13 cellular contexts compared by ENCODE assay signal in the genomic region with DNA sequence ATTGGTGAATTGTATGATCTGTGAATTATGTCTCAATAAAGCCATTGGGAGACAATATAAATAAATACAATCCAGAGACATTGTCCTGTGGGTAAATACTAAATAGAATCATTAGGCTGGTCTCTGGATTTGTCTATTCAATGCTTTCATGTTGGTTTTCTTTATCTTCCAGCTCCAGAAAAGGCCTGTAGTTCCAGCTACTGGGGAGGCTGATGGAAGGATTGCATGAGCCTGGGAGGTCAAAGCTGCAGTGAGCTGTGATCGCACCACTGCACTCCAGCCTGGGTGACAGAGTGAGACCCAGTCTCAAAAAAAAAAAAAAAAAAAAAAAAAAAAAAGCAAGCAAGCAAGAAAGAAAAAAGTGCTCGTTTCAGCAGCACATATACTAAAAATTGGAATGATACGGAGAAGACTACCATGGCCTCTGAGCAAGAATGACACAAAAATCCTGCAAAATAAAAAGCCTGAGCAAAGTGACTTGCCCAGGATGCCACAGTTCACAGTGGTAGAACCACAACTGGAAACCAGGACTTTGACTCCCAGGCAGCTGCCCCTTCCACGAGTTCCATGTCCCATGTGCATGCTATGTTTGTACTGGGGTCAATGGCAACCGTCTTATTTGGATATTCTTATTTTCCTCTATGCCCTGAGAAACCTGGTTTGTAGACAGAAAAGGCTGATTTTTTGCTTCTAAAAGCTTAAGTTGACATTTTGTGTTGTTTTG. TPM values are rescaled to one million over a fixed set of nuclear protein-coding genes. Genes with fewer than 3 reads are reported as not detected.
DNase-seq lines count a peak whose midpoint lies in the region; ATAC-seq and TF ChIP-seq lines count a peak whose summit lies in the region.
"Had no signal": no experiment of that assay in that cellular context is flagged by ENCODE, and none has a peak within 500 bp of the region (broad histone marks: within the 10 kb centered on the region; RNA-seq: fewer than 3 reads in every experiment).

No MANE protein-coding gene starts in this region.

- peak overlapping the region; percentile 93 for H3K4me2 ChIP-seq in DOHH2 (ENCODE audit: low read length)

- TF ChIP-seq CTCF in DOHH2 (IDR thresholded peaks at IDR 0.05; ENCODE audit: low read depth, low read length, poor library complexity, severe bottlenecking) (no peak), BE2C (IDR thresholded peaks at IDR 0.05; ENCODE audit: low read depth, low read length) (no peak)

- no peak for DNase-seq in BE2C
- no peak for DNase-seq in activated effector memory CD4-positive, alpha-beta T cell treated with Interleukin-2 at 50 U/mL for 16 hours
- DNase-seq: C1 segment of cervical spinal cord, gastrocnemius medialis, midbrain, NCI-H187 treated with DMSO at 0.1 percent for 48 hours, Right ventricle myocardium superior had no signal

- peaks cover 2% of the 10 kb centered on the region; the same call in 1 of the 2 replicates for H3K36me3 ChIP-seq in DOHH2 (ENCODE audit: control insufficient read depth, low read length)
- no peaks in the 10 kb centered on the region for H3K36me3 ChIP-seq in mesodermal cell (ENCODE audit: control insufficient read depth, insufficient read depth, low read length)
- H3K36me3 ChIP-seq in BE2C: no peaks in the 10 kb centered on the region
- H3K36me3 ChIP-seq: gastrocnemius medialis had no signal

- H3K27ac ChIP-seq in DOHH2 (ENCODE audit: low read depth, low read length) (peak overlapping the region; percentile 98), mesodermal cell (ENCODE audit: low read depth, low read length, severe bottlenecking) (peak overlapping the region; percentile 76)

- no peaks in the 10 kb centered on the region for H3K27me3 ChIP-seq in DOHH2 (ENCODE audit: control insufficient read depth, low read length)
- H3K27me3 ChIP-seq in BE2C: peaks cover 5% of the 10 kb centered on the region
- H3K27me3 ChIP-seq: gastrocnemius medialis had no signal

- H3K9me3 ChIP-seq in DOHH2 (ENCODE audit: control insufficient read depth, insufficient read depth, low read length) (no peaks in the 10 kb centered on the region), mesodermal cell (ENCODE audit: control insufficient read depth, low read length) (no peaks in the 10 kb centered on the region), BE2C (no peaks in the 10 kb centered on the region; the same call in 1 of the 2 replicates)
- H3K9me3 ChIP-seq: gastrocnemius medialis had no signal

- peak overlapping the region; percentile 71 for H3K4me3 ChIP-seq in DOHH2 (ENCODE audit: low read length)
- H3K4me3 ChIP-seq in mesodermal cell (ENCODE audit: extremely low read depth, insufficient read depth, low read length, poor library complexity, severe bottlenecking): no peak overlapping the region
- H3K4me3 ChIP-seq in BE2C (ENCODE audit: low read depth, low read length): no peak overlapping the region
- H3K4me3 ChIP-seq: gastrocnemius medialis had no signal

- ATAC-seq in GM21737 (IDR thresholded peaks at IDR 0.05; ENCODE audit: unreplicated experiment): peak; percentile 17
- peak; percentile 3 for ATAC-seq in HG03457 (IDR thresholded peaks at IDR 0.05; ENCODE audit: unreplicated experiment)
- ATAC-seq in HG02623 (IDR thresholded peaks at IDR 0.05; ENCODE audit: unreplicated experiment): no peak
- ATAC-seq in GM21825 (IDR thresholded peaks at IDR 0.05; ENCODE audit: unreplicated experiment): no peak

- H3F3A ChIP-seq in DOHH2 (ENCODE audit: control insufficient read depth, insufficient read depth): peaks cover 23% of the 10 kb centered on the region

- no peaks in the 10 kb centered on the region for H3K9me2 ChIP-seq in DOHH2 (replicated peaks; ENCODE audit: control insufficient read depth, low read length)

- H4K20me1 ChIP-seq in DOHH2 (ENCODE audit: control insufficient read depth, insufficient read depth, low read depth, low read length): no peaks in the 10 kb centered on the region

- H3K79me2 ChIP-seq in DOHH2 (ENCODE audit: control insufficient read depth, low read length): no peaks in the 10 kb centered on the region

- H3K4me1 ChIP-seq in DOHH2 (ENCODE audit: control insufficient read depth, low read length) (peaks cover 86% of the 10 kb centered on the region), mesodermal cell (ENCODE audit: control insufficient read depth, insufficient read depth, low read length, poor library complexity, severe bottlenecking) (peaks cover 27% of the 10 kb centered on the region), BE2C (peaks cover 11% of the 10 kb centered on the region)

- WGBS in mesodermal cell (ENCODE audit: insufficient coverage in 2 of 2), 2 experiments: 100% methylated on average over 2 of the region's 5 CpGs; no CpG with 5 or more reads in 1 of the 2 experiments

RNA-seq across cellular contexts. Expression of a gene that starts 33.6 kb away (rescaled TPM):
- polyA plus RNA-seq in mesodermal cell (2013, experiment 1 of 2): 12.9 TPM
- polyA plus RNA-seq in mesodermal cell (2013, experiment 2 of 2): 11.4 TPM
- polyA plus RNA-seq in BE2C (2012; ENCODE audit: insufficient read depth, insufficient read length, low read depth): 8.8 TPM

Comparison
In these comparisons a context has a peak if more than half of its experiments do, and no peak if none do; other contexts are left out.
1. ATAC-seq: peak in GM21737 (single experiment) and HG03457 (single experiment); none in HG02623 (single experiment) and GM21825 (single experiment).